In genomic region chr1:150165622-150166612, GRCh38 we compare ENCODE assay signal across 1 cellular context.
TF ChIP-seq lines count a peak whose summit lies in the region.

No MANE protein-coding gene starts in this region.

TF ChIP-seq in K562, 482 proteins besides CTCF, POLR2A, EP300 and RAD21 (continued from another document and continues in another):
- TF ChIP-seq ARID4B (CRISPR knock-in tag; IDR thresholded peaks at IDR 0.05) (no peak), HCFC1 (IDR thresholded peaks at IDR 0.05; ENCODE audit: low read depth, low read length) (no peak), ATF1 (CRISPR knock-in tag; IDR thresholded peaks at IDR 0.05) (no peak), ATF1 (tag; IDR thresholded peaks at IDR 0.05) (0 out of 2 replicates have a peak, but pooled peaks have one; percentile 16), SPI1 (IDR thresholded peaks at IDR 0.05; ENCODE audit: borderline replicate concordance, low read depth, low read length) (no peak), KLF6 (CRISPR knock-in tag; IDR thresholded peaks at IDR 0.05; ENCODE audit: borderline replicate concordance) (no peak), ETS2 (tag; IDR thresholded peaks at IDR 0.05; ENCODE audit: borderline replicate concordance, poor library complexity, severe bottlenecking) (no peak), ZNF224 (CRISPR knock-in tag; IDR thresholded peaks at IDR 0.05) (no peak), SMARCB1 (IDR thresholded peaks at IDR 0.05; ENCODE audit: insufficient read length, low read depth) (peak; percentile 72), CXXC5 (CRISPR knock-in tag; IDR thresholded peaks at IDR 0.05) (0 out of 2 replicates have a peak, but pooled peaks have one; percentile 16), PCBP2 (IDR thresholded peaks at IDR 0.05; ENCODE audit: low read depth, low read length, poor library complexity, severe bottlenecking) (no peak), SOX6 (IDR thresholded peaks at IDR 0.05) (peak; percentile 89), TOE1 (IDR thresholded peaks at IDR 0.05; ENCODE audit: borderline replicate concordance) (peak; percentile 44; the same call in 1 of the 2 replicates), TOE1 (CRISPR knock-in tag; IDR thresholded peaks at IDR 0.05; ENCODE audit: borderline replicate concordance, low read depth) (no peak), FIP1L1 (IDR thresholded peaks at IDR 0.05; ENCODE audit: low read depth, low read length, poor library complexity, severe bottlenecking) (no peak), SRSF1 (IDR thresholded peaks at IDR 0.05; ENCODE audit: low read depth, low read length) (no peak), HMGN3 (IDR thresholded peaks at IDR 0.05; ENCODE audit: borderline replicate concordance, extremely low read depth, insufficient read length, low read depth, low read length) (no peak), STAT6 (CRISPR knock-in tag; IDR thresholded peaks at IDR 0.05) (no peak), SNIP1 (IDR thresholded peaks at IDR 0.05; ENCODE audit: low read depth) (no peak), ZC3H4 (CRISPR knock-in tag; IDR thresholded peaks at IDR 0.05; ENCODE audit: borderline replicate concordance) (no peak), NR2C1 (IDR thresholded peaks at IDR 0.05) (no peak), NR2C1 (tag; IDR thresholded peaks at IDR 0.05) (no peak; the same call in 1 of the 2 replicates), FOXA3 (CRISPR knock-in tag; conservative IDR thresholded peaks at IDR 0.05 in 1 of 2, IDR thresholded peaks at IDR 0.05 in 1 of 2) (0 out of 4 replicates have a peak, but pooled peaks of 1 of the 2 experiments have one; percentile 13), ZNF3 (CRISPR knock-in tag; IDR thresholded peaks at IDR 0.05) (no peak), CREB1 (IDR thresholded peaks at IDR 0.05) (no peak), CREB1 (CRISPR knock-in tag; IDR thresholded peaks at IDR 0.05) (no peak), CBX1 (IDR thresholded peaks at IDR 0.05; ENCODE audit: low read depth) (no peak), SFPQ (IDR thresholded peaks at IDR 0.05; ENCODE audit: low read depth, low read length) (no peak), KAT2B (IDR thresholded peaks at IDR 0.05; ENCODE audit: low read depth, low read length) (no peak), PTBP1 (IDR thresholded peaks at IDR 0.05; ENCODE audit: low read depth, low read length) (no peak), TEAD4 (IDR thresholded peaks at IDR 0.05; ENCODE audit: low read length) (peak; percentile 44; the same call in 1 of the 2 replicates), TEAD4 (CRISPR knock-in tag; IDR thresholded peaks at IDR 0.05; ENCODE audit: borderline replicate concordance) (no peak), SETDB1 (IDR thresholded peaks at IDR 0.05; ENCODE audit: low read length) (no peak), ZBTB11 (CRISPR knock-in tag; IDR thresholded peaks at IDR 0.05) (no peak), PKNOX1 (IDR thresholded peaks at IDR 0.05) (0 out of 2 replicates have a peak, but pooled peaks have one; percentile 5), ZNF212 (CRISPR knock-in tag; IDR thresholded peaks at IDR 0.05) (no peak), GTF2F1 (IDR thresholded peaks at IDR 0.05; ENCODE audit: low read depth, low read length) (no peak), RFX1 (IDR thresholded peaks at IDR 0.05) (no peak), FOSL1 (tag; conservative IDR thresholded peaks at IDR 0.05) (no peak), SRSF3 (IDR thresholded peaks at IDR 0.05; ENCODE audit: insufficient read depth, low read length) (no peak), PHB (CRISPR knock-in tag; IDR thresholded peaks at IDR 0.05) (no peak), FOXK1 (CRISPR knock-in tag; IDR thresholded peaks at IDR 0.05; ENCODE audit: borderline replicate concordance) (no peak), DNMT1 (IDR thresholded peaks at IDR 0.05) (no peak), KLF1 (tag; IDR thresholded peaks at IDR 0.05) (no peak), ZNF197 (CRISPR knock-in tag; IDR thresholded peaks at IDR 0.05; ENCODE audit: low read depth) (no peak), MAFK (IDR thresholded peaks at IDR 0.05; ENCODE audit: low read length) (no peak), ZFP30 (CRISPR knock-in tag; IDR thresholded peaks at IDR 0.05; ENCODE audit: borderline replicate concordance) (no peak), RBM34 (IDR thresholded peaks at IDR 0.05; ENCODE audit: borderline replicate concordance, insufficient read depth, low read length) (no peak), SREBF2 (CRISPR knock-in tag; IDR thresholded peaks at IDR 0.05) (no peak), NBN (IDR thresholded peaks at IDR 0.05; ENCODE audit: low read depth) (no peak), DEAF1 (CRISPR knock-in tag; IDR thresholded peaks at IDR 0.05) (peak; percentile 49; the same call in 1 of the 2 replicates), RBFOX2 (IDR thresholded peaks at IDR 0.05; ENCODE audit: low read depth, low read length) (no peak), ZNF398 (CRISPR knock-in tag; IDR thresholded peaks at IDR 0.05) (no peak)
